2 cellular contexts compared by ENCODE assay signal in the genomic region with DNA sequence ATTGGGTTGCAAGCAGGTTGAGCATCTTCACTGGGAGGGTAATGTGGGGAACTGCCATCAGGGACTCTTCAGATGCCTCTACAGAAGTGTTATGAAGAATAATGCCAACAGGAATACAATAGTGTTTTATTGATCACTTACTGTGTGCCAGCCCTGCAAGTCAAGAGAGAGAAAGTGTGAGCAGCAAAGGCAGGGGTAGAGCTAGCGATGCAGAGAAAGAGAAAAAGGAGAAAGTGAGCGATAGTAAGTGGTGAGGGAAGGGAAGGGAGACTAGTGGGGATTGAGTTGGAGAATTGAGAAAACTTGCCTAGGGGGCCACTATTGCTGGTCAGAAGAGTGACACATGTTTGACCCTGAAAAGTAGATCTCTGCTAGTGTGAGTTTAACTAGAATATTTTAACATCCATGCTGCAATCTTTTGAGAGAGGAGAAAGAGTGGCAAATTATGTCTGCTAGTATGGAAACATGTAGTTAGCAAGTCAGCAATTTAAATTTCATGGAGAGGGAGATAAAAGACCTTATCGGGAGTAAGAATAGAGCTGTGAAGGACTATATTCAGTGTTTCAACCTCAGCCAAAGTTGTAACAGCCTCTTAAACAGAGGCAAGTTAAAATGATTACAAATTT.
TF ChIP-seq lines count a peak whose summit lies in the region.

No MANE protein-coding gene starts in this region.

TF ChIP-seq in K562, 482 proteins besides CTCF, POLR2A, EP300 and RAD21:
- TF ChIP-seq, protein P1, sequence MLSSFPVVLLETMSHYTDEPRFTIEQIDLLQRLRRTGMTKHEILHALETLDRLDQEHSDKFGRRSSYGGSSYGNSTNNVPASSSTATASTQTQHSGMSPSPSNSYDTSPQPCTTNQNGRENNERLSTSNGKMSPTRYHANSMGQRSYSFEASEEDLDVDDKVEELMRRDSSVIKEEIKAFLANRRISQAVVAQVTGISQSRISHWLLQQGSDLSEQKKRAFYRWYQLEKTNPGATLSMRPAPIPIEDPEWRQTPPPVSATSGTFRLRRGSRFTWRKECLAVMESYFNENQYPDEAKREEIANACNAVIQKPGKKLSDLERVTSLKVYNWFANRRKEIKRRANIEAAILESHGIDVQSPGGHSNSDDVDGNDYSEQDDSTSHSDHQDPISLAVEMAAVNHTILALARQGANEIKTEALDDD (IDR thresholded peaks at IDR 0.05) = peak; percentile 61
- TF ChIP-seq HCFC1 (IDR thresholded peaks at IDR 0.05; ENCODE audit: low read depth, low read length) (no peak), C11orf30 (IDR thresholded peaks at IDR 0.05; ENCODE audit: low read depth) (peak; percentile 91), MAFF (IDR thresholded peaks at IDR 0.05; ENCODE audit: low read length) (peak; percentile 30; the same call in 1 of the 2 replicates), MAFG (tag; conservative IDR thresholded peaks at IDR 0.05) (peak; percentile 80), ZNF316 (IDR thresholded peaks at IDR 0.05) (peak; percentile 92)

TF ChIP-seq in HEK293T, 16 proteins besides CTCF, POLR2A, EP300 and RAD21:
- TF ChIP-seq NFRKB (IDR thresholded peaks at IDR 0.05) = no peak
- no peak for TF ChIP-seq FOXA1 (IDR thresholded peaks at IDR 0.05)
- no peak for TF ChIP-seq PKNOX1 (IDR thresholded peaks at IDR 0.05)
- TF ChIP-seq TARDBP (IDR thresholded peaks at IDR 0.05) = no peak
